In the genomic region with DNA sequence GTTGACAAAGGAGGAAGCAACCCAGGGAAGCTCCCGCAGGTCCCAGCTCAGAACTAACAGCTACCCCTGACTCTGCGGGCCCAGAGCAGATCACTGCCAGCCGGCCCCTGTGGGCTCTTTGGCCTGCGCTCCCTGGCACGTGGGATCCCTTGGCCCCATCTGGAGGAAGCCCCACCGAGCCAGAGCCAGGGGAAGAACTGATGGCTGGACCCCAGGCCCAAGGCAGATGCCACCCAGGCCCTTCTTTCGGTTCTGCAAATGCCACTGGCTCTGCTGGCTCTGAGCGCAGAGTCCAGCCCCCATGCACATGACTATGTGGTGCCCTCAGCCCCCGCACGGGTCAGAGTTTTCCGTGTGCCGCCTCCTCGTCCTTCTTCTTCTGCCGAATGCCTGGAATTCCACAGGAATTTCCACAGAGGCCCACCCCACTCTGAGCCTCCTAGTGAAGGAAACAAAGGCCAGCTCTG, we compare ENCODE assay signal across 10 cellular contexts.
DNase-seq lines count a peak whose midpoint lies in the region; ATAC-seq and TF ChIP-seq lines count a peak whose summit lies in the region.
"Had no signal": no experiment of that assay in that cellular context is flagged by ENCODE, and none has a peak within 500 bp of the region (broad histone marks: within the 10 kb centered on the region; RNA-seq: fewer than 3 reads in every experiment).

No MANE protein-coding gene starts in this region.

- no peaks in the 10 kb centered on the region for H4K20me1 ChIP-seq in DND-41 (ENCODE audit: insufficient read depth, low read length)

- H3K36me3 ChIP-seq in DND-41 (ENCODE audit: insufficient read depth, low read length) = no peaks in the 10 kb centered on the region

- H3K9me3 ChIP-seq in DND-41 (ENCODE audit: insufficient read depth, low read length, severe bottlenecking) = no peaks in the 10 kb centered on the region

- peaks cover 39% of the 10 kb centered on the region for H3K4me1 ChIP-seq in DND-41 (ENCODE audit: insufficient read depth, low read length)

- H3K79me2 ChIP-seq in DND-41 (ENCODE audit: insufficient read depth, low read length) = no peaks in the 10 kb centered on the region

- ATAC-seq in DND-41 (ENCODE audit: insufficient read depth, low read depth) (no peak), HG02588 (IDR thresholded peaks at IDR 0.05; ENCODE audit: unreplicated experiment) (no peak), GM19395 (IDR thresholded peaks at IDR 0.05; ENCODE audit: unreplicated experiment) (no peak)

- no peaks in the 10 kb centered on the region for H3K27me3 ChIP-seq in DND-41 (ENCODE audit: insufficient read depth, low read length, poor library complexity)

- no peak overlapping the region for H3K4me2 ChIP-seq in DND-41 (ENCODE audit: insufficient read depth, low read length)

- no peak overlapping the region for H2AFZ ChIP-seq in DND-41 (ENCODE audit: low read depth, low read length)

- H3K4me3 ChIP-seq in DND-41 (ENCODE audit: low read depth in 1 of 2, low read length in 2 of 2) (no peak overlapping the region), astrocyte of the spinal cord (ENCODE audit: low read depth, low read length) (no peak overlapping the region), skeletal muscle cell (ENCODE audit: low read depth, low read length) (no peak overlapping the region)

- H3K9ac ChIP-seq in DND-41 (ENCODE audit: low read depth, low read length) = no peak overlapping the region

- TF ChIP-seq CTCF in DND-41 (IDR thresholded peaks at IDR 0.05; ENCODE audit: borderline replicate concordance, extremely low read depth, low read length, poor library complexity, severe bottlenecking) = no peak
- TF ChIP-seq CTCF in astrocyte of the spinal cord (IDR thresholded peaks at IDR 0.05; ENCODE audit: low read depth, low read length) = no peak

- in situ Hi-C loops in astrocyte of the spinal cord (cut with HindIII; ENCODE audit: low sequenced_read_pairs) = no loop called here

- no peak for DNase-seq in DND-41
- DNase-seq in astrocyte of the spinal cord (ENCODE audit: low read depth, low spot score) = peak; percentile 41
- peak; percentile 88 for DNase-seq in islet precursor cell
- peak; percentile 51 for DNase-seq in skeletal muscle cell (ENCODE audit: low read depth)
- no peak for DNase-seq in globus pallidus (ENCODE audit: low spot score)
- DNase-seq in cerebellar cortex (ENCODE audit: low spot score) = no peak
- DNase-seq: activated T-cell treated with anti-CD3 and anti-CD28 coated beads, Interleukin-2, amount 50 U/mL, for 1 hour; NK-92 treated with Interleukin-12 subunit alpha and Interleukin-12 subunit beta, amount 100 ng/mL, for 24 hours had no signal

- peak overlapping the region; percentile 34; the same call in 1 of the 2 replicates for H3K27ac ChIP-seq in DND-41 (ENCODE audit: low read length)

Comparison
In these comparisons a context has a peak if more than half of its experiments do, and no peak if none do; other contexts are left out.
1. DNase-seq: peak in astrocyte of the spinal cord (single experiment), islet precursor cell (single experiment) and skeletal muscle cell (single experiment); none in DND-41 (single experiment), globus pallidus (single experiment) and cerebellar cortex (single experiment).